ENCODE assay signal across 28 cellular contexts in genomic region chr4:114109776-114110175, GRCh38.
"Had no signal": no experiment of that assay in that cellular context is flagged by ENCODE, and none has a peak within 500 bp of the region (broad histone marks: within the 10 kb centered on the region; RNA-seq: fewer than 3 reads in every experiment).

No MANE protein-coding gene starts in this region.

- H3K36me3 Mint-ChIP-seq: activated naive CD8-positive, alpha-beta T cell treated with anti-CD3 and anti-CD28 coated beads, Interleukin-2, amount 10 ng/mL, durations not matched to agents 7 days and 5 days had no signal

- H3K27ac ChIP-seq: body of pancreas, SJCRH30, SK-N-MC had no signal

- H3K4me3 Mint-ChIP-seq: activated CD4-positive, alpha-beta T cell treated with anti-CD3 and anti-CD28 coated beads, Interleukin-2, amount 10 ng/mL, durations not matched to agents 24 days and 14 days; activated CD8-positive, alpha-beta T cell treated with anti-CD3 and anti-CD28 coated beads for 36 hours; activated naive CD4-positive, alpha-beta T cell treated with anti-CD3 and anti-CD28 coated beads, Interleukin-2, amount 50 U/mL, for 24 hours; activated naive CD8-positive, alpha-beta T cell treated with anti-CD3 and anti-CD28 coated beads, Interleukin-2, amount 10 ng/mL, durations not matched to agents 7 days and 5 days had no signal

- H3K36me3 ChIP-seq: SJCRH30 had no signal

- H3K27me3 ChIP-seq: body of pancreas, SJCRH30 had no signal

- FAIRE-seq: astrocyte had no signal

- H3K4me1 ChIP-seq: body of pancreas, SJCRH30 had no signal

- H3K4me1 Mint-ChIP-seq: activated CD4-positive, alpha-beta T cell treated with anti-CD3 and anti-CD28 coated beads, Interleukin-2, amount 10 ng/mL, durations not matched to agents 24 days and 14 days; activated naive CD8-positive, alpha-beta T cell treated with anti-CD3 and anti-CD28 coated beads, Interleukin-2, amount 10 ng/mL, durations not matched to agents 7 days and 5 days had no signal

- H3K27ac Mint-ChIP-seq: activated CD4-positive, alpha-beta T cell treated with anti-CD3 and anti-CD28 coated beads, Interleukin-2, amount 10 ng/mL, durations not matched to agents 24 days and 14 days; activated CD8-positive, alpha-beta T cell treated with anti-CD3 and anti-CD28 coated beads for 36 hours; activated naive CD4-positive, alpha-beta T cell treated with anti-CD3 and anti-CD28 coated beads, Interleukin-2, amount 50 U/mL, for 24 hours; activated naive CD8-positive, alpha-beta T cell treated with anti-CD3 and anti-CD28 coated beads, Interleukin-2, amount 10 ng/mL, durations not matched to agents 7 days and 5 days; activated T-helper 2 cell treated with anti-CD3 and anti-CD28 coated beads, Interferon-gamma antibody, Interleukin-2, Interleukin-4, amounts not matched to agents 10 μg/mL and 5 μg/mL and 100 μg/mL, durations not matched to agents 14 hours and 24 hours and 36 hours had no signal

- DNase-seq: activated CD4-positive, alpha-beta T cell treated with anti-CD3 and anti-CD28 coated beads, Interleukin-2, amount 10 ng/mL, durations not matched to agents 24 days and 14 days; activated CD4-positive, alpha-beta T cell treated with anti-CD3 and anti-CD28 coated beads, Interleukin-2, amount 50 U/mL, for 4 hours; activated CD8-positive, alpha-beta T cell treated with anti-CD3 and anti-CD28 coated beads for 36 hours; activated gamma-delta T cell; activated naive CD4-positive, alpha-beta T cell treated with Interleukin-2 at 50 U/mL for 16 hours; activated naive CD8-positive, alpha-beta T cell treated with anti-CD3 and anti-CD28 coated beads, Interleukin-2, amount 10 ng/mL, durations not matched to agents 7 days and 5 days; activated T-cell treated with anti-CD3 and anti-CD28 coated beads, Interleukin-2, amount 50 U/mL, for 1 hour; body of pancreas; central memory CD4-positive, alpha-beta T cell; Kasumi-1; KG1; MM.1S; MV-4-11; NCI-H1092; NCI-H146; NCI-H187; NCI-H2029 treated with DMSO at 0.1 percent for 48 hours; NCI-H2107; NCI-H2171; NCI-H446; NCI-H510A treated with DMSO at 0.1 percent for 48 hours; SHP77; SJCRH30; T1000 had no signal

- H3K9me3 ChIP-seq: body of pancreas, SJCRH30 had no signal

- H3K9me3 Mint-ChIP-seq: activated CD4-positive, alpha-beta T cell treated with anti-CD3 and anti-CD28 coated beads, Interleukin-2, amount 10 ng/mL, durations not matched to agents 24 days and 14 days; activated CD8-positive, alpha-beta T cell treated with anti-CD3 and anti-CD28 coated beads for 36 hours; activated naive CD4-positive, alpha-beta T cell treated with anti-CD3 and anti-CD28 coated beads, Interleukin-2, amount 50 U/mL, for 24 hours; activated naive CD8-positive, alpha-beta T cell treated with anti-CD3 and anti-CD28 coated beads, Interleukin-2, amount 10 ng/mL, durations not matched to agents 7 days and 5 days; activated T-helper 2 cell treated with anti-CD3 and anti-CD28 coated beads, Interferon-gamma antibody, Interleukin-2, Interleukin-4, amounts not matched to agents 10 μg/mL and 5 μg/mL and 100 μg/mL, durations not matched to agents 14 hours and 24 hours and 36 hours had no signal

- H3K4me3 ChIP-seq: body of pancreas, SJCRH30, SK-N-MC had no signal

- H3K27me3 Mint-ChIP-seq: activated CD8-positive, alpha-beta T cell treated with anti-CD3 and anti-CD28 coated beads for 36 hours; activated naive CD4-positive, alpha-beta T cell treated with anti-CD3 and anti-CD28 coated beads, Interleukin-2, amount 50 U/mL, for 24 hours; activated naive CD8-positive, alpha-beta T cell treated with anti-CD3 and anti-CD28 coated beads, Interleukin-2, amount 10 ng/mL, durations not matched to agents 7 days and 5 days had no signal
